In the genomic region with DNA sequence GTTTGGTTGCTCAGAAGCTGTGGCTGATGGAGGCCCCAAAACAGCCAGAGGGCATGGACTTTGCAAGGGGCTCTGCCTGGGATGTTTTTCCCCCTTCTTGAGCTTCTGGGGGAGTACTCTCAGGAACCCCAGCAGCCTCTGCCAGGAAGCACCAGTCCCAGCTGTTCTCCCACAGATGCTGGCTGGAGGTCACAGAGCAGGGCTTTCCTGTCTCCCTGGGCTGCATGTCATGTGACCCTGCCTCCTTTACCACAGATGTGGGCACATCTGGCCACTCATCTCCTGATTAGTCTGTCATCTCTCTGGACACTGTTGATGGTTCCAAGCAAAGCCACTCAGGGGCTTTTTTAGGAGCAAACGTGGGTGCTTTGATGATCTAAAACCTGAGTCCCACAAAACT, we compare ENCODE assay signal across 16 cellular contexts.
"Had no signal": no experiment of that assay in that cellular context is flagged by ENCODE, and none has a peak within 500 bp of the region (broad histone marks: within the 10 kb centered on the region; RNA-seq: fewer than 3 reads in every experiment).

No MANE protein-coding gene starts in this region.

- H3K27me3 ChIP-seq: ascending aorta, ovary, right lobe of liver had no signal

- H3K27ac ChIP-seq: ascending aorta, left ventricle myocardium inferior, ovary, psoas muscle, right lobe of liver had no signal

- DNase-seq: activated CD4-positive, alpha-beta T cell treated with anti-CD3 and anti-CD28 coated beads, Interleukin-2, amount 10 ng/mL, durations not matched to agents 24 days and 14 days; activated CD4-positive, CD25-positive, alpha-beta regulatory T cell; activated CD8-positive, alpha-beta T cell treated with anti-CD3 and anti-CD28 coated beads for 36 hours; activated naive CD4-positive, alpha-beta T cell treated with anti-CD3 and anti-CD28 coated beads for 36 hours; activated T-cell treated with anti-CD3 and anti-CD28 coated beads, Interleukin-2, amount 50 U/mL, for 4 hours; cortex of kidney; immature natural killer cell; kidney glomerular epithelial cell; left ventricle myocardium inferior; naive B cell; ovary; psoas muscle; right lobe of liver; stimulated activated CD4-positive, alpha-beta T cell treated with anti-CD3 and anti-CD28 coated beads, Interleukin-4, amount 100 ng/mL, for 24 hours; T-cell had no signal

- H3K4me1 ChIP-seq: right lobe of liver had no signal

- H3K4me3 ChIP-seq: ascending aorta, left ventricle myocardium inferior, ovary, psoas muscle, right lobe of liver had no signal

- H3K9me3 ChIP-seq: ascending aorta, left ventricle myocardium inferior, ovary, psoas muscle, right lobe of liver had no signal

- H3K36me3 ChIP-seq: ovary had no signal
